Comparison of ENCODE assay signal across 17 cellular contexts in genomic region chr1:32680642-32681041, GRCh38. TPM values are rescaled to one million over a fixed set of nuclear protein-coding genes. Genes with fewer than 3 reads are reported as not detected.
"Had no signal": no experiment of that assay in that cellular context is flagged by ENCODE, and none has a peak within 500 bp of the region (broad histone marks: within the 10 kb centered on the region; RNA-seq: fewer than 3 reads in every experiment).

No MANE protein-coding gene starts in this region.

- H3K4me3 Mint-ChIP-seq: activated naive CD4-positive, alpha-beta T cell treated with anti-CD3 and anti-CD28 coated beads for 36 hours; dendritic cell treated with granulocyte-macrophage colony-stimulating factor and Interleukin-4, amounts not matched to agents 40 ng/mL and 50 ng/mL, for 4 days; naive B cell; T-helper 1 cell treated with Interleukin-12 subunit alpha and Interleukin-12 subunit beta and Interleukin-4 antibody, amounts not matched to agents 30 μg/mL and 1 μg/mL, for 36 hours had no signal

- H3K27ac ChIP-seq: adrenal gland, neutrophil, SJCRH30 had no signal

- ATAC-seq: activated CD4-positive, CD25-positive, alpha-beta regulatory T cell treated with anti-CD3 and anti-CD28 coated beads, Interleukin-2, amount 50 U/mL, for 24 hours had no signal

- H3K4me1 ChIP-seq: SJCRH30 had no signal

- H3K4me3 ChIP-seq: adrenal gland, SJCRH30 had no signal

- H3K4me1 Mint-ChIP-seq: naive B cell had no signal

- H3K9me3 Mint-ChIP-seq: activated naive CD4-positive, alpha-beta T cell treated with anti-CD3 and anti-CD28 coated beads for 36 hours; activated T-helper 2 cell treated with anti-CD3 and anti-CD28 coated beads, Interferon-gamma antibody, Interleukin-2, Interleukin-4, amounts not matched to agents 10 μg/mL and 5 μg/mL and 100 μg/mL, durations not matched to agents 14 hours and 24 hours and 36 hours; dendritic cell treated with granulocyte-macrophage colony-stimulating factor and Interleukin-4, amounts not matched to agents 40 ng/mL and 50 ng/mL, for 4 days; naive B cell; T-helper 1 cell treated with Interleukin-12 subunit alpha and Interleukin-12 subunit beta and Interleukin-4 antibody, amounts not matched to agents 30 μg/mL and 1 μg/mL, for 36 hours had no signal

- DNase-seq: activated naive CD4-positive, alpha-beta T cell treated with anti-CD3 and anti-CD28 coated beads for 36 hours; adrenal gland; effector memory CD4-positive, alpha-beta T cell; hypothalamus; mammary epithelial cell; naive B cell; SJCRH30; stimulated activated CD4-positive, alpha-beta T cell treated with anti-CD3 and anti-CD28 coated beads, Interleukin-12 subunit alpha, Interleukin-12 subunit beta, amount 100 ng/mL, for 4 hours; stimulated activated CD4-positive, alpha-beta T cell treated with anti-CD3 and anti-CD28 coated beads, Interleukin-1b, Interleukin-23, amount 100 ng/mL, for 48 hours; stimulated activated CD8-positive, alpha-beta memory T cell treated with anti-CD3 and anti-CD28 coated beads, Interleukin-4, amount 100 ng/mL, for 48 hours; stimulated activated naive CD4-positive, alpha-beta T cell; trophoblast cell had no signal

- H3K27me3 ChIP-seq: adrenal gland, neutrophil, SJCRH30 had no signal

- H3K9me3 ChIP-seq: adrenal gland, neutrophil, SJCRH30 had no signal

- H3K27me3 Mint-ChIP-seq: dendritic cell treated with granulocyte-macrophage colony-stimulating factor and Interleukin-4, amounts not matched to agents 40 ng/mL and 50 ng/mL, for 4 days; naive B cell had no signal

- H3K27ac Mint-ChIP-seq: activated naive CD4-positive, alpha-beta T cell treated with anti-CD3 and anti-CD28 coated beads for 36 hours; activated T-helper 2 cell treated with anti-CD3 and anti-CD28 coated beads, Interferon-gamma antibody, Interleukin-2, Interleukin-4, amounts not matched to agents 10 μg/mL and 5 μg/mL and 100 μg/mL, durations not matched to agents 14 hours and 24 hours and 36 hours; dendritic cell treated with granulocyte-macrophage colony-stimulating factor and Interleukin-4, amounts not matched to agents 40 ng/mL and 50 ng/mL, for 4 days; T-helper 1 cell treated with Interleukin-12 subunit alpha and Interleukin-12 subunit beta and Interleukin-4 antibody, amounts not matched to agents 30 μg/mL and 1 μg/mL, for 36 hours had no signal

RNA-seq across cellular contexts. Expression of gene SYNC, which starts 21.9 kb away (rescaled TPM):
- total RNA-seq: activated naive CD4-positive, alpha-beta T cell treated with anti-CD3 and anti-CD28 coated beads for 36 hours; activated T-helper 2 cell treated with anti-CD3 and anti-CD28 coated beads, Interferon-gamma antibody, Interleukin-2, Interleukin-4, amounts not matched to agents 10 μg/mL and 5 μg/mL and 100 μg/mL, durations not matched to agents 14 hours and 24 hours and 36 hours had no signal
